Comparison of ENCODE assay signal across 1 cellular context in the genomic region with DNA sequence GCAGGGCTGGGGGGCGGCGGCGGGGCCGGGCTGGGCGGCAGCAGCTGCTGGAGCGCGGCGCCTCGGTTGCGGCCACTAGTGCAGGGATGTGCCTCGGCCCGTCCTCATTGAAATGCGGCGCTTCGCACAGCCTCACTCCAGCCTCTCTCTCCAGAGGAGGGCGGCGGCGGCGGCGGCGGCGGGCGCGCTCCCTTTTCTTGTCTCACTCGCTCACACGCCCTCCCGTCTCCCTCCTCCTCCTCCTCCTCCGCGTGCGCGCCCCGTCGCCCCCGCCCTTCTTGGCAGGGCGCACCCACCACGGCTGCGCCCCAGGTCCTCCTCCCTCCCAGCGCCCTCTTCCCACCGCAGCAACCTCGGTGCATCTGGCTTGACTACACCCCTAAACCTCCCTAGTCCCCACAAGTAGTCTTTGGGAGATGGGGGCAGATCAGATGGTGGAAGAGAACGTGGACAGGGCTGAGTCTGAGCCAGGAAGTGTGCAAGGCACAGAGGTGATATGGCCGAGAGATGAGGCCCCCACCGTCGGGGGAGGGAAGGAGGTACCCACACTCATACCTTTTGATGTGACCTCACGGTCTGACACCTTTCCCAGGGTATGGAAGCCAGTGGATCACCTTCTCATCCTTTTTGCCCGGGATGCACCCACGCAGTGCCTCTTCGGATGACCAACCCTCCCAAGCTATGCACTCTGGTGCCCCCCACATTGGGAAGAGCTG.
TF ChIP-seq lines count a peak whose summit lies in the region.

DCLK1 (minus strand) TSS at position 168 of the 716 bp plus-strand sequence.

TF ChIP-seq in HEK293, 187 proteins besides CTCF, POLR2A, EP300 and RAD21 (continued from another document and continues in another):
- TF ChIP-seq ZNF645 (tag by site-specific recombination; IDR thresholded peaks at IDR 0.05) (no peak), MYNN (tag by site-specific recombination; IDR thresholded peaks at IDR 0.05; ENCODE audit: borderline replicate concordance) (no peak), WT1 (tag by site-specific recombination; IDR thresholded peaks at IDR 0.05) (peak; percentile 47; the same call in 1 of the 2 replicates), ZNF433 (tag by site-specific recombination; IDR thresholded peaks at IDR 0.05; ENCODE audit: low read depth) (no peak), ZNF280C (tag by site-specific recombination; IDR thresholded peaks at IDR 0.05) (no peak), ZNF335 (tag by site-specific recombination; conservative IDR thresholded peaks at IDR 0.05) (peak; percentile 25; the same call in 1 of the 2 replicates), ZFHX2 (tag by site-specific recombination; conservative IDR thresholded peaks at IDR 0.05) (peak; percentile 96), ZNF280D (tag by site-specific recombination; IDR thresholded peaks at IDR 0.05) (no peak), PRDM2 (tag by site-specific recombination; IDR thresholded peaks at IDR 0.05; ENCODE audit: borderline replicate concordance) (no peak), ZBTB6 (tag by site-specific recombination; IDR thresholded peaks at IDR 0.05) (no peak), ZNF146 (tag by site-specific recombination; IDR thresholded peaks at IDR 0.05) (no peak), SCRT2 (tag by site-specific recombination; IDR thresholded peaks at IDR 0.05) (no peak), ZSCAN4 (tag by site-specific recombination; IDR thresholded peaks at IDR 0.05) (no peak), OSR2 (tag by site-specific recombination; IDR thresholded peaks at IDR 0.05) (no peak), GLIS2 (tag by site-specific recombination; IDR thresholded peaks at IDR 0.05) (peak; percentile 46), ZBTB48 (tag by site-specific recombination; IDR thresholded peaks at IDR 0.05) (no peak), ZNF266 (tag by site-specific recombination; IDR thresholded peaks at IDR 0.05; ENCODE audit: low read depth) (no peak), YY1 (tag by site-specific recombination; IDR thresholded peaks at IDR 0.05) (no peak), ZBTB1 (tag by site-specific recombination; IDR thresholded peaks at IDR 0.05) (no peak), ZNF16 (tag by site-specific recombination; IDR thresholded peaks at IDR 0.05; ENCODE audit: low read depth) (no peak), ZBTB10 (tag by site-specific recombination; IDR thresholded peaks at IDR 0.05) (0 out of 2 replicates have a peak, but pooled peaks have one; percentile 48)
- TF ChIP-seq, protein P1, sequence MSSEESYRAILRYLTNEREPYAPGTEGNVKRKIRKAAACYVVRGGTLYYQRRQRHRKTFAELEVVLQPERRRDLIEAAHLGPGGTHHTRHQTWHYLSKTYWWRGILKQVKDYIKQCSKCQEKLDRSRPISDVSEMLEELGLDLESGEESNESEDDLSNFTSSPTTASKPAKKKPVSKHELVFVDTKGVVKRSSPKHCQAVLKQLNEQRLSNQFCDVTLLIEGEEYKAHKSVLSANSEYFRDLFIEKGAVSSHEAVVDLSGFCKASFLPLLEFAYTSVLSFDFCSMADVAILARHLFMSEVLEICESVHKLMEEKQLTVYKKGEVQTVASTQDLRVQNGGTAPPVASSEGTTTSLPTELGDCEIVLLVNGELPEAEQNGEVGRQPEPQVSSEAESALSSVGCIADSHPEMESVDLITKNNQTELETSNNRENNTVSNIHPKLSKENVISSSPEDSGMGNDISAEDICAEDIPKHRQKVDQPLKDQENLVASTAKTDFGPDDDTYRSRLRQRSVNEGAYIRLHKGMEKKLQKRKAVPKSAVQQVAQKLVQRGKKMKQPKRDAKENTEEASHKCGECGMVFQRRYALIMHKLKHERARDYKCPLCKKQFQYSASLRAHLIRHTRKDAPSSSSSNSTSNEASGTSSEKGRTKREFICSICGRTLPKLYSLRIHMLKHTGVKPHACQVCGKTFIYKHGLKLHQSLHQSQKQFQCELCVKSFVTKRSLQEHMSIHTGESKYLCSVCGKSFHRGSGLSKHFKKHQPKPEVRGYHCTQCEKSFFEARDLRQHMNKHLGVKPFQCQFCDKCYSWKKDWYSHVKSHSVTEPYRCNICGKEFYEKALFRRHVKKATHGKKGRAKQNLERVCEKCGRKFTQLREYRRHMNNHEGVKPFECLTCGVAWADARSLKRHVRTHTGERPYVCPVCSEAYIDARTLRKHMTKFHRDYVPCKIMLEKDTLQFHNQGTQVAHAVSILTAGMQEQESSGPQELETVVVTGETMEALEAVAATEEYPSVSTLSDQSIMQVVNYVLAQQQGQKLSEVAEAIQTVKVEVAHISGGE (tag by site-specific recombination; conservative IDR thresholded peaks at IDR 0.05; ENCODE audit: low read depth), result no peak
- TF ChIP-seq, protein P2, sequence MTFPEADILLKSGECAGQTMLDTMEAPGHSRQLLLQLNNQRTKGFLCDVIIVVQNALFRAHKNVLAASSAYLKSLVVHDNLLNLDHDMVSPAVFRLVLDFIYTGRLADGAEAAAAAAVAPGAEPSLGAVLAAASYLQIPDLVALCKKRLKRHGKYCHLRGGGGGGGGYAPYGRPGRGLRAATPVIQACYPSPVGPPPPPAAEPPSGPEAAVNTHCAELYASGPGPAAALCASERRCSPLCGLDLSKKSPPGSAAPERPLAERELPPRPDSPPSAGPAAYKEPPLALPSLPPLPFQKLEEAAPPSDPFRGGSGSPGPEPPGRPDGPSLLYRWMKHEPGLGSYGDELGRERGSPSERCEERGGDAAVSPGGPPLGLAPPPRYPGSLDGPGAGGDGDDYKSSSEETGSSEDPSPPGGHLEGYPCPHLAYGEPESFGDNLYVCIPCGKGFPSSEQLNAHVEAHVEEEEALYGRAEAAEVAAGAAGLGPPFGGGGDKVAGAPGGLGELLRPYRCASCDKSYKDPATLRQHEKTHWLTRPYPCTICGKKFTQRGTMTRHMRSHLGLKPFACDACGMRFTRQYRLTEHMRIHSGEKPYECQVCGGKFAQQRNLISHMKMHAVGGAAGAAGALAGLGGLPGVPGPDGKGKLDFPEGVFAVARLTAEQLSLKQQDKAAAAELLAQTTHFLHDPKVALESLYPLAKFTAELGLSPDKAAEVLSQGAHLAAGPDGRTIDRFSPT (tag by site-specific recombination; IDR thresholded peaks at IDR 0.05), result peak; percentile 66; the same call in 1 of the 2 replicates
